28 cellular contexts compared by ENCODE assay signal in genomic region chr7:3538051-3538450, GRCh38.
"Had no signal": no experiment of that assay in that cellular context is flagged by ENCODE, and none has a peak within 500 bp of the region (broad histone marks: within the 10 kb centered on the region; RNA-seq: fewer than 3 reads in every experiment).

No MANE protein-coding gene starts in this region.

- DNase-seq: activated CD4-positive, alpha-beta memory T cell treated with anti-CD3 and anti-CD28 coated beads for 36 hours; activated CD4-positive, alpha-beta T cell treated with anti-CD3 and anti-CD28 coated beads for 36 hours; activated CD4-positive, CD25-positive, alpha-beta regulatory T cell; activated CD4-positive, CD25-positive, alpha-beta regulatory T cell treated with anti-CD3 and anti-CD28 coated beads, Interleukin-2, amount 50 U/mL, for 72 hours; activated CD8-positive, alpha-beta memory T cell treated with anti-CD3 and anti-CD28 coated beads, Interleukin-2, amount 50 U/mL, for 48 hours; activated CD8-positive, alpha-beta T cell treated with anti-CD3 and anti-CD28 coated beads, Interleukin-2, amount 10 ng/mL, durations not matched to agents 7 days and 5 days; activated effector memory CD4-positive, alpha-beta T cell treated with Interleukin-2 at 50 U/mL for 16 hours; activated gamma-delta T cell treated with Interleukin-2 at 50 U/mL for 16 hours; activated naive CD4-positive, alpha-beta T cell treated with anti-CD3 and anti-CD28 coated beads, Interleukin-2, amount 50 U/mL, for 16 hours; activated naive CD4-positive, alpha-beta T cell treated with Interleukin-2 at 50 U/mL for 16 hours; activated T-cell treated with anti-CD3 and anti-CD28 coated beads for 4 hours; activated T-cell treated with anti-CD3 and anti-CD28 coated beads, Interleukin-2, amount 50 U/mL, for 24 hours; amniotic stem cell; anterior cingulate cortex; effector CD8-positive, alpha-beta T cell; gastrocnemius medialis; glutamatergic neuron; T-helper 2 cell had no signal

- H3K4me1 Mint-ChIP-seq: activated CD4-positive, alpha-beta T cell treated with anti-CD3 and anti-CD28 coated beads, Interleukin-2, amount 10 ng/mL, durations not matched to agents 24 days and 14 days; activated T-helper 17 cell treated with anti-CD3 and anti-CD28 coated beads, Interleukin-2, amount 50 U/mL, for 72 hours; central memory CD8-positive, alpha-beta T cell had no signal

- H3K27ac ChIP-seq: brain microvascular endothelial cell, coronary artery, epithelial cell of prostate, foreskin keratinocyte, gastrocnemius medialis had no signal

- H3K27ac Mint-ChIP-seq: activated CD4-positive, alpha-beta memory T cell treated with anti-CD3 and anti-CD28 coated beads for 36 hours; activated CD4-positive, alpha-beta T cell treated with anti-CD3 and anti-CD28 coated beads for 36 hours; activated CD4-positive, alpha-beta T cell treated with anti-CD3 and anti-CD28 coated beads, Interleukin-2, amount 10 ng/mL, durations not matched to agents 24 days and 14 days; activated CD8-positive, alpha-beta T cell treated with anti-CD3 and anti-CD28 coated beads, Interleukin-2, amount 10 ng/mL, durations not matched to agents 7 days and 5 days; activated naive CD8-positive, alpha-beta T cell; activated T-cell treated with anti-CD3 and anti-CD28 coated beads, Interleukin-2, amount 50 U/mL, for 24 hours; activated T-helper 17 cell treated with anti-CD3 and anti-CD28 coated beads, Interleukin-2, amount 50 U/mL, for 72 hours; dendritic cell treated with granulocyte-macrophage colony-stimulating factor and Interleukin-4, amounts not matched to agents 40 ng/mL and 50 ng/mL, for 4 days had no signal

- H3K36me3 ChIP-seq: brain microvascular endothelial cell, gastrocnemius medialis had no signal

- H3K27me3 Mint-ChIP-seq: activated CD4-positive, alpha-beta memory T cell treated with anti-CD3 and anti-CD28 coated beads for 36 hours; activated CD4-positive, alpha-beta T cell treated with anti-CD3 and anti-CD28 coated beads for 36 hours; activated CD4-positive, alpha-beta T cell treated with anti-CD3 and anti-CD28 coated beads, Interleukin-2, amount 10 ng/mL, durations not matched to agents 24 days and 14 days; activated naive CD8-positive, alpha-beta T cell; activated T-cell treated with anti-CD3 and anti-CD28 coated beads, Interleukin-2, amount 50 U/mL, for 24 hours; activated T-helper 17 cell treated with anti-CD3 and anti-CD28 coated beads, Interleukin-2, amount 50 U/mL, for 72 hours; central memory CD8-positive, alpha-beta T cell; dendritic cell treated with granulocyte-macrophage colony-stimulating factor and Interleukin-4, amounts not matched to agents 40 ng/mL and 50 ng/mL, for 4 days had no signal

- H3K4me1 ChIP-seq: foreskin keratinocyte, gastrocnemius medialis had no signal

- H3K4me3 Mint-ChIP-seq: activated CD4-positive, alpha-beta memory T cell treated with anti-CD3 and anti-CD28 coated beads for 36 hours; activated CD4-positive, alpha-beta T cell treated with anti-CD3 and anti-CD28 coated beads for 36 hours; activated CD4-positive, alpha-beta T cell treated with anti-CD3 and anti-CD28 coated beads, Interleukin-2, amount 10 ng/mL, durations not matched to agents 24 days and 14 days; activated CD8-positive, alpha-beta T cell treated with anti-CD3 and anti-CD28 coated beads, Interleukin-2, amount 10 ng/mL, durations not matched to agents 7 days and 5 days; activated naive CD8-positive, alpha-beta T cell; activated T-cell treated with anti-CD3 and anti-CD28 coated beads, Interleukin-2, amount 50 U/mL, for 24 hours; activated T-helper 17 cell treated with anti-CD3 and anti-CD28 coated beads, Interleukin-2, amount 50 U/mL, for 72 hours; central memory CD8-positive, alpha-beta T cell; dendritic cell treated with granulocyte-macrophage colony-stimulating factor and Interleukin-4, amounts not matched to agents 40 ng/mL and 50 ng/mL, for 4 days had no signal

- H3K9me3 Mint-ChIP-seq: activated CD4-positive, alpha-beta memory T cell treated with anti-CD3 and anti-CD28 coated beads for 36 hours; activated CD4-positive, alpha-beta T cell treated with anti-CD3 and anti-CD28 coated beads, Interleukin-2, amount 10 ng/mL, durations not matched to agents 24 days and 14 days; activated T-cell treated with anti-CD3 and anti-CD28 coated beads, Interleukin-2, amount 50 U/mL, for 24 hours; activated T-helper 17 cell treated with anti-CD3 and anti-CD28 coated beads, Interleukin-2, amount 50 U/mL, for 72 hours; central memory CD8-positive, alpha-beta T cell; dendritic cell treated with granulocyte-macrophage colony-stimulating factor and Interleukin-4, amounts not matched to agents 40 ng/mL and 50 ng/mL, for 4 days had no signal

- H3K9me3 ChIP-seq: gastrocnemius medialis had no signal

- H3K27me3 ChIP-seq: brain microvascular endothelial cell, dorsolateral prefrontal cortex, foreskin keratinocyte, gastrocnemius medialis had no signal

- H3K36me3 Mint-ChIP-seq: activated CD4-positive, alpha-beta memory T cell treated with anti-CD3 and anti-CD28 coated beads for 36 hours; activated naive CD8-positive, alpha-beta T cell had no signal

- H3K4me3 ChIP-seq: coronary artery, dorsolateral prefrontal cortex, gastrocnemius medialis had no signal

- ATAC-seq: activated CD4-positive, alpha-beta T cell treated with anti-CD3 and anti-CD28 coated beads for 36 hours; activated CD8-positive, alpha-beta T cell treated with anti-CD3 and anti-CD28 coated beads, Interleukin-2, amount 10 ng/mL, durations not matched to agents 7 days and 5 days; activated T-helper 17 cell treated with anti-CD3 and anti-CD28 coated beads, Interleukin-2, amount 50 U/mL, for 72 hours; gastrocnemius medialis had no signal
